Comparison of ENCODE assay signal across 3 cellular contexts in the genomic region with DNA sequence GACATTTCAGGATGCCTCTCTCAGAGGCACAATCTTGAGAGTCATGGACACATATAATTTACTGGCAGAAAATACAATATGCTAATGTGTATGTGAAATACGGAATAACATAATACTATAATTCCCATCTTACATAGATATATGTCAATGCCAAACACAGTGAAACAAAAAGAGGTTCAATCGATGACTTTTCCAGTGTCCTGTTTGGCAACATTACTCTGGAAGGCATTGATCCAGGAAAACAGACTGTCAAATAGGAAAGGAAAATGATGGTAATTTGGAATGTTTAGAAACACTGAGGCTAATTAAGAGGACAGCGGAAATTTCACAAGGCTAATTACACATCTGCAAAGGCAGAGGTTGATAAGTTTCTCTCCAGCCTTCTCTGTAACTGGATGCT.
"Had no signal": no experiment of that assay in that cellular context is flagged by ENCODE, and none has a peak within 500 bp of the region (broad histone marks: within the 10 kb centered on the region; RNA-seq: fewer than 3 reads in every experiment).

No MANE protein-coding gene starts in this region.

- ATAC-seq: GM12878 had no signal

- DNase-seq: GDM1, GF-D8 had no signal
